10 cellular contexts compared by ENCODE assay signal in genomic region chr6:124607119-124607627, GRCh38.
"Had no signal": no experiment of that assay in that cellular context is flagged by ENCODE, and none has a peak within 500 bp of the region (broad histone marks: within the 10 kb centered on the region; RNA-seq: fewer than 3 reads in every experiment).

No MANE protein-coding gene starts in this region.

- DNase-seq: GM23248, GOT3, H7, H9, HCEC 1CT, HFFc6 had no signal

- H3K27ac ChIP-seq: GM23248 had no signal

- FAIRE-seq: H54 had no signal

- ATAC-seq: GM23338, HCT116 had no signal

- H3K4me1 ChIP-seq: HAP-1 had no signal

- H3K4me3 ChIP-seq: GM23248, GM23338, HAP-1 had no signal

- H2AFZ ChIP-seq: GM23248, GM23338 had no signal

- H3K9ac ChIP-seq: GM23248 had no signal

- H3K4me2 ChIP-seq: GM23338 had no signal

- H3K36me3 ChIP-seq: HAP-1 had no signal

- H3K9me3 ChIP-seq: HAP-1 had no signal
